Comparison of ENCODE assay signal across 1 cellular context in the genomic region with DNA sequence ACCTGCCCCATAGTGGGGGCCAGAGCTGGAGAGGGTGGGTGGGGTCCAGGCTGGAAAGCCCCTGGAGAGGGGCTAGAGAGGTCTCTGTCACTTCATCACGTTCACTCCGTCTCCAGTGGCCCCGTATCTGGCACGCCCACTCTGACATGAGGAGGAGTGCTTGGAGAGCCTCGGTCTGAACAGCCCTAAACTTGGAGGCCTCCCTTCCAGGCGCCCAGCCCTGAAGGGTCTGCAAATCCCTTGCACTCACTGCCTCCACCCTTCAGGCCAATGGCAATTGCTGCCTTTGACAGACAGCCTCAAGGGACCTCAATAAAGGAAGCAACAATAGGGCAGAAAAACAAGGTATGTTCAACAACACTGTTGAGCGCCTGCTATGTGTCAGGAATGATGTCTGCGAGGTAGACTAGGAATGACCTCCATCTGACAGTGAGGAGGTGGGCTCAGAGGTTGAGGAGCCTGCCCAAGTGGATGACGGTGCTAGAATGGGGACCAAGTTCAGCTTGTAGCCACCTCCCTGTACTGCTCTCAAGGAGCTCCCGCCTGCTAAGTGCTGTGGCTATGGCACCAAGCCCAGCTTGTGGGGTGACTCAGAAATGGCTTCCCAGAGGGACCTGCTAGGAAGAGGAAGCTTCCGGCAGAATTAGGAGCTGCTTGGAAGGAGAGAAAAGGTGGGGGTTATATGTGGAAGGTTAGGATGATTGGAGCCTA.
TF ChIP-seq lines count a peak whose summit lies in the region.

No MANE protein-coding gene starts in this region.

TF ChIP-seq in endothelial cell of umbilical vein, 7 proteins besides CTCF, POLR2A, EP300 and RAD21 (continued from another document):
- TF ChIP-seq FOS (IDR thresholded peaks at IDR 0.05; ENCODE audit: borderline replicate concordance, insufficient read depth, low read length), result no peak
- TF ChIP-seq MAX (IDR thresholded peaks at IDR 0.05; ENCODE audit: insufficient read depth, insufficient read length), result no peak
- no peak for TF ChIP-seq MYC (IDR thresholded peaks at IDR 0.05; ENCODE audit: low read depth, low read length)
